Comparison of ENCODE assay signal across 28 cellular contexts in genomic region chr3:5063724-5064123, GRCh38.
"Had no signal": no experiment of that assay in that cellular context is flagged by ENCODE, and none has a peak within 500 bp of the region (broad histone marks: within the 10 kb centered on the region; RNA-seq: fewer than 3 reads in every experiment).

No MANE protein-coding gene starts in this region.

- H3K27me3 Mint-ChIP-seq: stimulated activated memory B cell treated with anti-CD40 and anti-IgM and Interleukin-4, amounts not matched to agents 10 μg/mL and 1 μg/mL and 100 μg/mL, for 72 hours; type B pancreatic cell had no signal

- H3K9me3 ChIP-seq: stomach, suprapubic skin, testis, thoracic aorta, thyroid gland, tibial artery, tibial nerve, transverse colon, upper lobe of left lung, upper lobe of right lung, uterus, vagina had no signal

- ATAC-seq: stimulated activated memory B cell treated with anti-CD40 and anti-IgM and Interleukin-4, amounts not matched to agents 10 μg/mL and 1 μg/mL and 100 μg/mL, for 72 hours; stimulated activated naive B cell treated with anti-CD40 and anti-IgM and Interleukin-4, amounts not matched to agents 10 μg/mL and 1 μg/mL and 100 μg/mL, for 72 hours; stimulated activated naive CD8-positive, alpha-beta T cell treated with anti-CD3 and anti-CD28 coated beads, Interleukin-15, amount 100 ng/mL, for 72 hours; upper lobe of right lung had no signal

- H3K4me3 ChIP-seq: stomach, suprapubic skin, testis, thoracic aorta, thyroid gland, tibial artery, tibial nerve, transverse colon, upper lobe of left lung, upper lobe of right lung, uterus, vagina had no signal

- H3K4me1 ChIP-seq: stomach, testis, thyroid gland, tibial artery, transverse colon, upper lobe of left lung, upper lobe of right lung, uterus had no signal

- FAIRE-seq: urothelium cell line had no signal

- H3K36me3 ChIP-seq: stomach, suprapubic skin, thoracic aorta, thyroid gland, tibial artery, tibial nerve, transverse colon, upper lobe of left lung, upper lobe of right lung, uterus, vagina had no signal

- H3K36me3 Mint-ChIP-seq: stimulated activated memory B cell treated with anti-CD40 and anti-IgM and Interleukin-4, amounts not matched to agents 10 μg/mL and 1 μg/mL and 100 μg/mL, for 72 hours; stimulated activated naive B cell treated with anti-CD40 and anti-IgM and Interleukin-4, amounts not matched to agents 10 μg/mL and 1 μg/mL and 100 μg/mL, for 72 hours; type B pancreatic cell had no signal

- DNase-seq: stimulated activated CD4-positive, alpha-beta T cell treated with anti-CD3 and anti-CD28 coated beads, Interleukin-1b, Interleukin-23, amount 100 ng/mL, for 48 hours; stimulated activated CD4-positive, alpha-beta T cell treated with anti-CD3 and anti-CD28 coated beads, Interleukin-2, amount 100 ng/mL, for 24 hours; stimulated activated CD4-positive, alpha-beta T cell treated with anti-CD3 and anti-CD28 coated beads, Interleukin-2, amount 100 ng/mL, for 48 hours; stimulated activated CD4-positive, alpha-beta T cell treated with anti-CD3 and anti-CD28 coated beads, Interleukin-4, amount 100 ng/mL, for 1 hour; stimulated activated CD4-positive, alpha-beta T cell treated with anti-CD3 and anti-CD28 coated beads, Interleukin-4, amount 100 ng/mL, for 24 hours; stimulated activated CD4-positive, alpha-beta T cell treated with anti-CD3 and anti-CD28 coated beads, Interleukin-4, amount 100 ng/mL, for 4 hours; stimulated activated CD8-positive, alpha-beta memory T cell treated with anti-CD3 and anti-CD28 coated beads, Interleukin-4, amount 100 ng/mL, for 48 hours; stimulated activated naive B cell treated with anti-CD40 and anti-IgM and Interleukin-4, amounts not matched to agents 10 μg/mL and 1 μg/mL and 100 μg/mL, for 72 hours; stimulated activated naive CD4-positive, alpha-beta T cell; stimulated activated naive CD4-positive, alpha-beta T cell treated with Interleukin-2 at 50 U/mL for 16 hours; stimulated activated naive CD8-positive, alpha-beta T cell treated with anti-CD3 and anti-CD28 coated beads, Interleukin-15, amount 100 ng/mL, for 72 hours; stomach; substantia nigra; testis; thyroid gland; tibial artery; transverse colon; trophoblast cell; upper lobe of left lung; upper lobe of right lung; uterus had no signal

- H3K27ac Mint-ChIP-seq: stimulated activated memory B cell treated with anti-CD40 and anti-IgM and Interleukin-4, amounts not matched to agents 10 μg/mL and 1 μg/mL and 100 μg/mL, for 72 hours; stimulated activated naive B cell treated with anti-CD40 and anti-IgM and Interleukin-4, amounts not matched to agents 10 μg/mL and 1 μg/mL and 100 μg/mL, for 72 hours; type B pancreatic cell had no signal

- H3K4me3 Mint-ChIP-seq: stimulated activated memory B cell treated with anti-CD40 and anti-IgM and Interleukin-4, amounts not matched to agents 10 μg/mL and 1 μg/mL and 100 μg/mL, for 72 hours; stimulated activated naive B cell treated with anti-CD40 and anti-IgM and Interleukin-4, amounts not matched to agents 10 μg/mL and 1 μg/mL and 100 μg/mL, for 72 hours; stimulated activated naive CD8-positive, alpha-beta T cell treated with anti-CD3 and anti-CD28 coated beads, Interleukin-15, amount 100 ng/mL, for 72 hours; type B pancreatic cell had no signal

- H3K9me3 Mint-ChIP-seq: stimulated activated memory B cell treated with anti-CD40 and anti-IgM and Interleukin-4, amounts not matched to agents 10 μg/mL and 1 μg/mL and 100 μg/mL, for 72 hours; stimulated activated naive B cell treated with anti-CD40 and anti-IgM and Interleukin-4, amounts not matched to agents 10 μg/mL and 1 μg/mL and 100 μg/mL, for 72 hours; stimulated activated naive CD8-positive, alpha-beta T cell treated with anti-CD3 and anti-CD28 coated beads, Interleukin-15, amount 100 ng/mL, for 72 hours; type B pancreatic cell had no signal

- H3K27me3 ChIP-seq: stomach, suprapubic skin, testis, thyroid gland, tibial artery, tibial nerve, transverse colon, upper lobe of left lung, upper lobe of right lung, uterus, vagina had no signal

- H3K27ac ChIP-seq: stomach, suprapubic skin, testis, thoracic aorta, thyroid gland, tibial artery, tibial nerve, transverse colon, upper lobe of left lung, upper lobe of right lung, uterus, vagina had no signal

- H3K4me1 Mint-ChIP-seq: stimulated activated memory B cell treated with anti-CD40 and anti-IgM and Interleukin-4, amounts not matched to agents 10 μg/mL and 1 μg/mL and 100 μg/mL, for 72 hours; stimulated activated naive CD8-positive, alpha-beta T cell treated with anti-CD3 and anti-CD28 coated beads, Interleukin-15, amount 100 ng/mL, for 72 hours had no signal
